ENCODE assay signal across 27 cellular contexts in genomic region chr18:58387716-58388115, GRCh38.
"Had no signal": no experiment of that assay in that cellular context is flagged by ENCODE, and none has a peak within 500 bp of the region (broad histone marks: within the 10 kb centered on the region; RNA-seq: fewer than 3 reads in every experiment).

No MANE protein-coding gene starts in this region.

- H3K4me1 ChIP-seq: adrenal gland, left lung had no signal

- H3K9me3 ChIP-seq: adrenal gland, left lung, mucosa of descending colon, sigmoid colon, thoracic aorta had no signal

- H3K4me1 Mint-ChIP-seq: activated CD4-positive, alpha-beta memory T cell treated with anti-CD3 and anti-CD28 coated beads, Interleukin-2, amount 10 ng/mL, durations not matched to agents 7 days and 5 days; activated CD4-positive, alpha-beta T cell treated with anti-CD3 and anti-CD28 coated beads, Interleukin-2, amount 10 ng/mL, durations not matched to agents 7 days and 5 days; stimulated activated effector memory CD8-positive, alpha-beta T cell treated with anti-CD3 and anti-CD28 coated beads, Interleukin-12 subunit alpha, Interleukin-12 subunit beta, amount 100 ng/mL, for 72 hours had no signal

- H3K27me3 Mint-ChIP-seq: activated CD4-positive, alpha-beta memory T cell treated with anti-CD3 and anti-CD28 coated beads, Interleukin-2, amount 10 ng/mL, durations not matched to agents 7 days and 5 days; activated CD4-positive, alpha-beta T cell treated with anti-CD3 and anti-CD28 coated beads, Interleukin-2, amount 10 ng/mL, durations not matched to agents 7 days and 5 days; activated naive CD8-positive, alpha-beta T cell; brain; natural killer cell treated with Interleukin-12 subunit alpha and Interleukin-12 subunit beta and Interleukin-15 and Interleukin-18, amount 100 ng/mL, for 72 hours; stimulated activated naive CD8-positive, alpha-beta T cell treated with anti-CD3 and anti-CD28 coated beads, Interleukin-15, Interleukin-2, amounts not matched to agents 100 ng/mL and 50 ng/mL, for 24 hours had no signal

- H3K36me3 Mint-ChIP-seq: natural killer cell treated with Interleukin-12 subunit alpha and Interleukin-12 subunit beta and Interleukin-15 and Interleukin-18, amount 100 ng/mL, for 72 hours; stimulated activated effector memory CD8-positive, alpha-beta T cell treated with anti-CD3 and anti-CD28 coated beads, Interleukin-12 subunit alpha, Interleukin-12 subunit beta, amount 100 ng/mL, for 72 hours had no signal

- DNase-seq: activated CD4-positive, alpha-beta memory T cell treated with anti-CD3 and anti-CD28 coated beads, Interleukin-2, amount 10 ng/mL, durations not matched to agents 7 days and 5 days; activated CD4-positive, alpha-beta T cell treated with anti-CD3 and anti-CD28 coated beads for 1 hour; activated CD4-positive, alpha-beta T cell treated with anti-CD3 and anti-CD28 coated beads, Interleukin-2, amount 10 ng/mL, durations not matched to agents 7 days and 5 days; activated effector memory CD4-positive, alpha-beta T cell treated with Interleukin-2 at 50 U/mL for 16 hours; activated naive CD4-positive, alpha-beta T cell treated with Interleukin-2 at 50 U/mL for 16 hours; aorta; cortex of kidney; effector memory CD8-positive, alpha-beta T cell; hippocampal formation; kidney; left lung; mucosa of descending colon; retina; sigmoid colon; small intestine; stimulated activated CD4-positive, alpha-beta T cell treated with anti-CD3 and anti-CD28 coated beads, Interleukin-4, amount 100 ng/mL, for 24 hours; T-helper 2 cell; trophoblast cell had no signal

- H3K27ac ChIP-seq: adrenal gland, left lung, sigmoid colon, thoracic aorta had no signal

- ATAC-seq: effector memory CD8-positive, alpha-beta T cell; left lung; mucosa of descending colon; natural killer cell treated with Interleukin-12 subunit alpha and Interleukin-12 subunit beta and Interleukin-15 and Interleukin-18, amount 100 ng/mL, for 72 hours; stimulated activated effector memory CD8-positive, alpha-beta T cell treated with anti-CD3 and anti-CD28 coated beads, Interleukin-12 subunit alpha, Interleukin-12 subunit beta, amount 100 ng/mL, for 72 hours; WTC11 had no signal

- H3K27ac Mint-ChIP-seq: activated CD4-positive, alpha-beta memory T cell treated with anti-CD3 and anti-CD28 coated beads, Interleukin-2, amount 10 ng/mL, durations not matched to agents 7 days and 5 days; activated CD4-positive, alpha-beta T cell treated with anti-CD3 and anti-CD28 coated beads, Interleukin-2, amount 10 ng/mL, durations not matched to agents 7 days and 5 days; activated naive CD8-positive, alpha-beta T cell; effector memory CD8-positive, alpha-beta T cell; natural killer cell treated with Interleukin-12 subunit alpha and Interleukin-12 subunit beta and Interleukin-15 and Interleukin-18, amount 100 ng/mL, for 72 hours; stimulated activated effector memory CD8-positive, alpha-beta T cell treated with anti-CD3 and anti-CD28 coated beads, Interleukin-12 subunit alpha, Interleukin-12 subunit beta, amount 100 ng/mL, for 72 hours; stimulated activated naive CD8-positive, alpha-beta T cell treated with anti-CD3 and anti-CD28 coated beads, Interleukin-15, Interleukin-2, amounts not matched to agents 100 ng/mL and 50 ng/mL, for 24 hours; WTC11 had no signal

- H3K36me3 ChIP-seq: thoracic aorta had no signal

- H3K4me3 Mint-ChIP-seq: activated CD4-positive, alpha-beta memory T cell treated with anti-CD3 and anti-CD28 coated beads, Interleukin-2, amount 10 ng/mL, durations not matched to agents 7 days and 5 days; activated CD4-positive, alpha-beta T cell treated with anti-CD3 and anti-CD28 coated beads, Interleukin-2, amount 10 ng/mL, durations not matched to agents 7 days and 5 days; activated naive CD8-positive, alpha-beta T cell; brain; effector memory CD8-positive, alpha-beta T cell; natural killer cell treated with Interleukin-12 subunit alpha and Interleukin-12 subunit beta and Interleukin-15 and Interleukin-18, amount 100 ng/mL, for 72 hours; stimulated activated effector memory CD8-positive, alpha-beta T cell treated with anti-CD3 and anti-CD28 coated beads, Interleukin-12 subunit alpha, Interleukin-12 subunit beta, amount 100 ng/mL, for 72 hours; stimulated activated naive CD8-positive, alpha-beta T cell treated with anti-CD3 and anti-CD28 coated beads, Interleukin-15, Interleukin-2, amounts not matched to agents 100 ng/mL and 50 ng/mL, for 24 hours; WTC11 had no signal

- H3K4me3 ChIP-seq: adrenal gland, left lung, lung, mucosa of descending colon, sigmoid colon, thoracic aorta had no signal

- H3K27me3 ChIP-seq: adrenal gland, left lung, sigmoid colon had no signal

- H3K9me3 Mint-ChIP-seq: activated CD4-positive, alpha-beta memory T cell treated with anti-CD3 and anti-CD28 coated beads, Interleukin-2, amount 10 ng/mL, durations not matched to agents 7 days and 5 days; activated CD4-positive, alpha-beta T cell treated with anti-CD3 and anti-CD28 coated beads, Interleukin-2, amount 10 ng/mL, durations not matched to agents 7 days and 5 days; brain; effector memory CD8-positive, alpha-beta T cell; natural killer cell treated with Interleukin-12 subunit alpha and Interleukin-12 subunit beta and Interleukin-15 and Interleukin-18, amount 100 ng/mL, for 72 hours; stimulated activated effector memory CD8-positive, alpha-beta T cell treated with anti-CD3 and anti-CD28 coated beads, Interleukin-12 subunit alpha, Interleukin-12 subunit beta, amount 100 ng/mL, for 72 hours; stimulated activated naive CD8-positive, alpha-beta T cell treated with anti-CD3 and anti-CD28 coated beads, Interleukin-15, Interleukin-2, amounts not matched to agents 100 ng/mL and 50 ng/mL, for 24 hours; WTC11 had no signal
